ENCODE assay signal across 13 cellular contexts in genomic region chr2:229905601-229906000, GRCh38. TPM values are rescaled to one million over a fixed set of nuclear protein-coding genes. Genes with fewer than 3 reads are reported as not detected.
DNase-seq lines count a peak whose midpoint lies in the region; ATAC-seq and TF ChIP-seq lines count a peak whose summit lies in the region.
"Had no signal": no experiment of that assay in that cellular context is flagged by ENCODE, and none has a peak within 500 bp of the region (broad histone marks: within the 10 kb centered on the region; RNA-seq: fewer than 3 reads in every experiment).

No MANE protein-coding gene starts in this region.

- ATAC-seq in activated T-cell treated with anti-CD3 and anti-CD28 coated beads, Interleukin-2, amount 50 U/mL, for 72 hours (replicated peaks in 1 of 2): no peak

- H3K27me3 Mint-ChIP-seq in activated T-cell treated with anti-CD3 and anti-CD28 coated beads, Interleukin-2, amount 50 U/mL, for 72 hours (ENCODE audit: low read depth): no peaks in the 10 kb centered on the region
- H3K27me3 Mint-ChIP-seq in immature natural killer cell (ENCODE audit: low read depth in 3 of 3): peaks cover 0 to 2% (median 0%) of the 10 kb centered on the region in 3 donors
- H3K27me3 Mint-ChIP-seq: CD8-positive, alpha-beta memory T cell had no signal

- no peak for DNase-seq in activated T-cell treated with anti-CD3 and anti-CD28 coated beads, Interleukin-2, amount 50 U/mL, for 72 hours
- no peak for DNase-seq in activated T-cell treated with anti-CD3 and anti-CD28 coated beads, Interleukin-2, amount 50 U/mL, for 48 hours
- DNase-seq in NB4 (ENCODE audit: low read depth): peak; percentile 34
- no peak for DNase-seq in immature natural killer cell
- no peak for DNase-seq in sigmoid colon
- no peak for DNase-seq in DMS114 treated with DMSO at 0.1 percent for 48 hours (lab: John Stamatoyannopoulos, UW; ENCODE audit: unreplicated experiment)
- no peak for DNase-seq in NCI-H69 (lab: John Stamatoyannopoulos, UW)
- DNase-seq: BE2C; Caco-2; CD8-positive, alpha-beta memory T cell; DMS53; GF-D8 had no signal

- TF ChIP-seq EP300 in sigmoid colon (IDR thresholded peaks at IDR 0.05): no peak

- peaks cover 0 to 26% (median 13%) of the 10 kb centered on the region in 4 donors for H3K4me1 ChIP-seq in sigmoid colon
- H3K4me1 ChIP-seq: BE2C, Caco-2 had no signal

- peak overlapping the region; percentile 24 for H3K27ac Mint-ChIP-seq in activated T-cell treated with anti-CD3 and anti-CD28 coated beads, Interleukin-2, amount 50 U/mL, for 72 hours
- H3K27ac Mint-ChIP-seq in immature natural killer cell: peak overlapping the region; percentile 9 to 67 (median 31)

- TF ChIP-seq CTCF in NB4 (IDR thresholded peaks at IDR 0.05; ENCODE audit: low read depth, low read length): no peak
- no peak for TF ChIP-seq CTCF in sigmoid colon (IDR thresholded peaks at IDR 0.05)

- H3K9me3 ChIP-seq in sigmoid colon: no peaks in the 10 kb centered on the region
- H3K9me3 ChIP-seq: BE2C, Caco-2 had no signal

- no peaks in the 10 kb centered on the region for H3K27me3 ChIP-seq in sigmoid colon
- H3K27me3 ChIP-seq: BE2C had no signal

- no peak overlapping the region for H3K4me3 ChIP-seq in NB4 (ENCODE audit: low read depth, low read length)
- no peak overlapping the region for H3K4me3 ChIP-seq in sigmoid colon

- H3K9me3 Mint-ChIP-seq in activated T-cell treated with anti-CD3 and anti-CD28 coated beads, Interleukin-2, amount 50 U/mL, for 72 hours: no peaks in the 10 kb centered on the region
- H3K9me3 Mint-ChIP-seq in immature natural killer cell: no peaks in the 10 kb centered on the region
- H3K9me3 Mint-ChIP-seq: CD8-positive, alpha-beta memory T cell had no signal

- intact Hi-C loops in sigmoid colon (cut with DNase I): no loop called here

- peaks cover 38% of the 10 kb centered on the region for H3K4me1 Mint-ChIP-seq in activated T-cell treated with anti-CD3 and anti-CD28 coated beads, Interleukin-2, amount 50 U/mL, for 72 hours (ENCODE audit: low read depth)
- H3K4me1 Mint-ChIP-seq in immature natural killer cell: peaks cover 52 to 71% of the 10 kb centered on the region in 2 donors

- peaks cover 3 to 17% of the 10 kb centered on the region in 2 donors for H3K36me3 Mint-ChIP-seq in activated T-cell treated with anti-CD3 and anti-CD28 coated beads, Interleukin-2, amount 50 U/mL, for 72 hours (ENCODE audit: insufficient read depth in 2 of 2)
- peaks cover 11 to 17% (median 14%) of the 10 kb centered on the region in 3 donors for H3K36me3 Mint-ChIP-seq in immature natural killer cell

- H3K4me3 Mint-ChIP-seq in activated T-cell treated with anti-CD3 and anti-CD28 coated beads, Interleukin-2, amount 50 U/mL, for 72 hours: no peak overlapping the region
- peak overlapping the region in 2 of 5 donors; percentile 7 to 9 for H3K4me3 Mint-ChIP-seq in immature natural killer cell

- peaks cover 0 to 28% (median 0%) of the 10 kb centered on the region in 4 donors for H3K36me3 ChIP-seq in sigmoid colon

- TF ChIP-seq POLR2A in NB4 (IDR thresholded peaks at IDR 0.05; ENCODE audit: extremely low read depth, insufficient read length): no peak
- no peak for TF ChIP-seq POLR2A in sigmoid colon (IDR thresholded peaks at IDR 0.05)

- H3K27ac ChIP-seq in sigmoid colon: no peak overlapping the region
- H3K27ac ChIP-seq: C4-2B had no signal

- WGBS in sigmoid colon, 2 donors: 83 to 93% methylated on average over 2 of the region's 2 CpGs

RNA-seq across cellular contexts. Expression of gene TRIP12, which starts 16.2 kb away (rescaled TPM):
- total RNA-seq in activated T-cell treated with anti-CD3 and anti-CD28 coated beads, Interleukin-2, amount 50 U/mL, for 72 hours: 100 to 1,000 TPM; 235 to 250 TPM
- polyA plus RNA-seq in immature natural killer cell (10 to 100 TPM; 13.5 to 69.4 (median 26.0) TPM), sigmoid colon (10 to 100 TPM; 20.4 to 49.5 (median 23.8) TPM)
- total RNA-seq in sigmoid colon: 100 to 1,000 TPM; 144 to 168 (median 159) TPM

RNA-seq across cellular contexts. Expression of gene FBXO36, which starts 16.7 kb away (rescaled TPM):
- total RNA-seq in activated T-cell treated with anti-CD3 and anti-CD28 coated beads, Interleukin-2, amount 50 U/mL, for 72 hours: 1 to 10 TPM; 1.7 to 2.1 TPM
- polyA plus RNA-seq in immature natural killer cell (1 to 10 TPM in 2 of 3 donors, under 1 TPM in 1; 0.41 to 3.7 (median 1.3) TPM), sigmoid colon (1 to 10 TPM in 1 of 3 donors, under 1 TPM in 2; 0.90 to 2.4 (median 0.92) TPM)
- total RNA-seq in sigmoid colon: 1 to 10 TPM; 2.9 to 3.5 (median 3.1) TPM
